17 cellular contexts compared by ENCODE assay signal in the genomic region with DNA sequence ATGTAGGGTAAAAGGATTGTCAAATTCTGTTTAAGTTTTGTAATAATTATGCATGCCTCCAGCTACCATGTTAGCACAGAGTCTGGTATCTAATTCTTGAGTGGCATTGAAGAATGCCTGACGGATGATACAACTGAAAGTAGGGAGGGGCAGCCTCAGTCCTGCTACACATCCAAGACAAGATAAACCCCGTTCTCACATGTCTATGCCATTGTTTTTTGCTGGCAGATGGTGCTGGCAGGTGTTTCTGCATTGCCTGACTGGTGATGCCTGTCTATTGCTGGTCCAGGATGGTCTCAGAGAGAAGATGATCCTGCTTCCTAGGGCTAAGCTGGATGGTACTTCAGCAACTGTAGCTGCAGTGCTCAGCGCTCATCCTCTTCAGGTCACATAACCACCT.
DNase-seq lines count a peak whose midpoint lies in the region; ATAC-seq, FAIRE-seq and TF ChIP-seq lines count a peak whose summit lies in the region.
"Had no signal": no experiment of that assay in that cellular context is flagged by ENCODE, and none has a peak within 500 bp of the region (broad histone marks: within the 10 kb centered on the region; RNA-seq: fewer than 3 reads in every experiment).

No MANE protein-coding gene starts in this region.

- no peaks in the 10 kb centered on the region for H3K27me3 Mint-ChIP-seq in activated T-cell treated with anti-CD3 and anti-CD28 coated beads, Interleukin-2, amount 50 U/mL, for 72 hours (ENCODE audit: low read depth)

- TF ChIP-seq POLR2A in GM12891 (IDR thresholded peaks at IDR 0.05; ENCODE audit: low read depth, low read length): no peak

- ATAC-seq in activated T-cell treated with anti-CD3 and anti-CD28 coated beads, Interleukin-2, amount 50 U/mL, for 72 hours (replicated peaks in 1 of 2): no peak

- DNase-seq in G401 (ENCODE audit: low spot score) (peak; percentile 69), NCI-H1694 treated with DMSO at 0.1 percent for 48 hours (lab: John Stamatoyannopoulos, UW) (peak; percentile 82), NCI-H524 (lab: John Stamatoyannopoulos, UW) (peak; percentile 93 to 98), cerebellum (ENCODE audit: low spot score) (peak; percentile 30), NAMALWA (ENCODE audit: low spot score) (no peak), GM12891 (ENCODE audit: insufficient read length, low spot score) (no peak)
- no peak for DNase-seq in activated T-cell treated with anti-CD3 and anti-CD28 coated beads, Interleukin-2, amount 50 U/mL, for 72 hours
- DNase-seq: COR-L47, Karpas-422, MG63, NCI-H1105, NCI-H2081 treated with DMSO at 0.1 percent for 48 hours, NCI-H510A, OCI-M1, RPMI8226, SJCRH30, SW 1271 had no signal

- H3K4me3 Mint-ChIP-seq in activated T-cell treated with anti-CD3 and anti-CD28 coated beads, Interleukin-2, amount 50 U/mL, for 72 hours: no peak overlapping the region

- peaks cover 0 to 8% of the 10 kb centered on the region in 2 donors for H3K9me3 Mint-ChIP-seq in activated T-cell treated with anti-CD3 and anti-CD28 coated beads, Interleukin-2, amount 50 U/mL, for 72 hours

- no peak overlapping the region for H3K27ac Mint-ChIP-seq in activated T-cell treated with anti-CD3 and anti-CD28 coated beads, Interleukin-2, amount 50 U/mL, for 72 hours

- H3K4me1 Mint-ChIP-seq in activated T-cell treated with anti-CD3 and anti-CD28 coated beads, Interleukin-2, amount 50 U/mL, for 72 hours (ENCODE audit: low read depth): no peaks in the 10 kb centered on the region

- H3K36me3 Mint-ChIP-seq in activated T-cell treated with anti-CD3 and anti-CD28 coated beads, Interleukin-2, amount 50 U/mL, for 72 hours (ENCODE audit: insufficient read depth in 2 of 2): no peaks in the 10 kb centered on the region

- in situ Hi-C loops in G401 (cut with HindIII; ENCODE audit: low sequenced_read_pairs): no loop called here

- no peak for FAIRE-seq in GM12891 (lab: Jason Lieb, UNC)

TF ChIP-seq in GM12891, 5 proteins besides CTCF, POLR2A, EP300 and RAD21:
- TF ChIP-seq POLR2AphosphoS5 (IDR thresholded peaks at IDR 0.05; ENCODE audit: low read depth, low read length): no peak

Comparison
In these comparisons a context has a peak if more than half of its experiments do, and no peak if none do; other contexts are left out.
1. DNase-seq: peak in G401 (single experiment), NCI-H1694 treated with DMSO at 0.1 percent for 48 hours (single experiment), NCI-H524 (2 of 2) and cerebellum (single experiment); none in NAMALWA (single experiment), GM12891 (single experiment) and activated T-cell treated with anti-CD3 and anti-CD28 coated beads, Interleukin-2, amount 50 U/mL, for 72 hours (0 of 2).